ENCODE assay signal across 1 cellular context in the genomic region with DNA sequence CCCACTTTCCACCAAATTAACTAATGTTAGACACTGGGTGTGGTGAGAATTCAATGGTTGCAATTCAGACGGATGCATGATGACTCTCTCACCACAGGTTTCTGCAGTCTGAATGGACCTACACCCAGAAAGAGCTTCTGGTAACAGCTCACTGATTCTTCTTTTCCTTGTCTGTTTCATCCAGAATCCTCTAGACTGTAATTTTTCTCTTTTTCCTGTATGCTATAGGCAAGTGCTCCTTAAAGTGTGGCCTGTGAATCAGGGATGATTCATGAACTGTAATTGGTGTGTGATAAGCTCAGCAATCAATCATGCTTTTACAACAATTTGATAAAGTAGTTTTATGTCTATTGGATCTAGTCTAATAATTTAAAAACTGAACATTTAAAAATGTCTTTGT.
TF ChIP-seq lines count a peak whose summit lies in the region.

No MANE protein-coding gene starts in this region.

TF ChIP-seq in SK-N-SH, 30 proteins besides CTCF, POLR2A, EP300 and RAD21 (continued from another document):
- 0 out of 2 replicates have a peak, but pooled peaks have one; percentile 26 for TF ChIP-seq MEF2A (IDR thresholded peaks at IDR 0.05; ENCODE audit: borderline replicate concordance, low read depth)
- TF ChIP-seq FOSL2 (IDR thresholded peaks at IDR 0.05; ENCODE audit: borderline replicate concordance, low read depth): peak; percentile 92
- peak; percentile 81 for TF ChIP-seq TCF12 (IDR thresholded peaks at IDR 0.05)
- TF ChIP-seq POLR2AphosphoS5 (IDR thresholded peaks at IDR 0.05; ENCODE audit: low read depth, low read length): peak; percentile 47; the same call in 1 of the 2 replicates
- TF ChIP-seq JUND (IDR thresholded peaks at IDR 0.05): peak; percentile 87
